In the genomic region with DNA sequence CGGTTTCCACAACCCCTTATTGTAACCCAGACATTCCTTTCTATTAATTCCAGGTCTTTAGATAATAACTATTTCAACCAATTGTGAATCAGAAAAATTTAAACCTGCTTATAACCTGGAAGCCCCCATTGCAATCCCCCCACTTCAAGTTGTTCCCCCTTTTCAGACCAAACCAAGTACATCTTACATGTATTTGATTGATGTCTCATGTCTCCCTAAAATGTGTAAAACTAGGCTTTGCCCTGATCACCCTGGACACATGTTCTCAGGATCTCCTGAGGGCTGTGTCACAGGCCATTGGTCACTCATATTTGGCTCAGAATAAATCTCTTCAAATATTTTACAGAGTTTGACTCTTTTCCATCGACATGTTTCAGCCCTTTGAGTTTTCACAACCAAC, we compare ENCODE assay signal across 10 cellular contexts. TPM values are rescaled to one million over a fixed set of nuclear protein-coding genes. Genes with fewer than 3 reads are reported as not detected.
DNase-seq lines count a peak whose midpoint lies in the region; ATAC-seq, FAIRE-seq and TF ChIP-seq lines count a peak whose summit lies in the region.
"Not testable (repeated sequence)": the region's sequence is repeated elsewhere in the genome, so short reads cannot be mapped to it uniquely, and the experiment has no call there.
"Had no signal": no experiment of that assay in that cellular context is flagged by ENCODE, and none has a peak within 500 bp of the region (broad histone marks: within the 10 kb centered on the region; RNA-seq: fewer than 3 reads in every experiment).

No MANE protein-coding gene starts in this region.

- not testable (repeated sequence) for TF ChIP-seq CTCF in Peyer's patch (IDR thresholded peaks at IDR 0.05); activated CD8-positive, alpha-beta T cell treated with anti-CD3 and anti-CD28 coated beads for 36 hours (IDR thresholded peaks at IDR 0.05); endothelial cell (IDR thresholded peaks at IDR 0.05; ENCODE audit: unreplicated experiment); nephron progenitor cell (IDR thresholded peaks at IDR 0.05); stomach (IDR thresholded peaks at IDR 0.05)

- peak; percentile 0; the same call in 1 of the 2 replicates for TF ChIP-seq POLR2A in GM12892 (IDR thresholded peaks at IDR 0.05; ENCODE audit: low read depth, low read length)
- TF ChIP-seq POLR2A in Peyer's patch (IDR thresholded peaks at IDR 0.05); stomach (IDR thresholded peaks at IDR 0.05): not testable (repeated sequence)

- DNase-seq in GM12892 (ENCODE audit: insufficient read length); Peyer's patch; activated CD8-positive, alpha-beta T cell treated with anti-CD3 and anti-CD28 coated beads for 36 hours; activated naive CD8-positive, alpha-beta T cell treated with anti-CD3 and anti-CD28 coated beads for 36 hours; endothelial cell (ENCODE audit: low spot score); nephron progenitor cell; stomach: not testable (repeated sequence)

- peaks cover 77 to 86% (median 79%) of the 10 kb centered on the region in 10 experiments for H3K4me1 ChIP-seq in BLaER1 treated with 17β-estradiol and CSF1 and Interleukin-3, amounts not matched to agents 10 nM and 100 nM
- H3K4me1 ChIP-seq in Peyer's patch = peaks cover 0 to 63% (median 10%) of the 10 kb centered on the region in 4 donors
- H3K4me1 ChIP-seq in stomach = peaks cover 0 to 47% (median 3%) of the 10 kb centered on the region in 4 donors

- not testable (repeated sequence) for FAIRE-seq in GM12892 (lab: Jason Lieb, UNC)

- H3K9me3 Mint-ChIP-seq in activated CD8-positive, alpha-beta T cell treated with anti-CD3 and anti-CD28 coated beads for 36 hours; endothelial cell (ENCODE audit: unreplicated experiment); nephron progenitor cell: not testable (repeated sequence)
- peaks cover 12% of the 10 kb centered on the region for H3K9me3 Mint-ChIP-seq in activated naive CD8-positive, alpha-beta T cell treated with anti-CD3 and anti-CD28 coated beads for 36 hours

- H3K4me1 Mint-ChIP-seq in activated CD8-positive, alpha-beta T cell treated with anti-CD3 and anti-CD28 coated beads for 36 hours (ENCODE audit: low read depth) = peaks cover 81% of the 10 kb centered on the region
- peaks cover 89% of the 10 kb centered on the region for H3K4me1 Mint-ChIP-seq in activated naive CD8-positive, alpha-beta T cell treated with anti-CD3 and anti-CD28 coated beads for 36 hours
- peaks cover 63% of the 10 kb centered on the region for H3K4me1 Mint-ChIP-seq in endothelial cell (ENCODE audit: unreplicated experiment)
- H3K4me1 Mint-ChIP-seq in nephron progenitor cell = peaks cover 31% of the 10 kb centered on the region

- ATAC-seq in activated CD8-positive, alpha-beta T cell treated with anti-CD3 and anti-CD28 coated beads for 36 hours = not testable (repeated sequence)

- peak overlapping the region; percentile 93 for H3K27ac Mint-ChIP-seq in activated CD8-positive, alpha-beta T cell treated with anti-CD3 and anti-CD28 coated beads for 36 hours
- peak overlapping the region; percentile 94 for H3K27ac Mint-ChIP-seq in activated naive CD8-positive, alpha-beta T cell treated with anti-CD3 and anti-CD28 coated beads for 36 hours
- H3K27ac Mint-ChIP-seq in endothelial cell (ENCODE audit: unreplicated experiment) = peak overlapping the region; percentile 83
- H3K27ac Mint-ChIP-seq in nephron progenitor cell = peak overlapping the region; percentile 21

- H3K4me3 Mint-ChIP-seq in activated CD8-positive, alpha-beta T cell treated with anti-CD3 and anti-CD28 coated beads for 36 hours = peak overlapping the region; percentile 77
- peak overlapping the region; percentile 82 for H3K4me3 Mint-ChIP-seq in activated naive CD8-positive, alpha-beta T cell treated with anti-CD3 and anti-CD28 coated beads for 36 hours
- H3K4me3 Mint-ChIP-seq in endothelial cell (ENCODE audit: unreplicated experiment) = not testable (repeated sequence)
- peak overlapping the region; percentile 39 for H3K4me3 Mint-ChIP-seq in nephron progenitor cell

- not testable (repeated sequence) for H4K20me1 ChIP-seq in BLaER1 treated with 17β-estradiol and CSF1 and Interleukin-3, amounts not matched to agents 10 nM and 100 nM

- peak overlapping the region in 2 of 10 experiments; percentile 9 to 49; a peak in 2 of 20 replicates for H3K4me3 ChIP-seq in BLaER1 treated with 17β-estradiol and CSF1 and Interleukin-3, amounts not matched to agents 10 nM and 100 nM
- not testable (repeated sequence) for H3K4me3 ChIP-seq in Peyer's patch, stomach

- not testable (repeated sequence) for TF ChIP-seq EP300 in stomach (IDR thresholded peaks at IDR 0.05)

- H3K27me3 ChIP-seq in BLaER1 treated with 17β-estradiol and CSF1 and Interleukin-3, amounts not matched to agents 10 nM and 100 nM; Peyer's patch; stomach: not testable (repeated sequence)

- H3K4me2 ChIP-seq in BLaER1 treated with 17β-estradiol and CSF1 and Interleukin-3, amounts not matched to agents 10 nM and 100 nM = peak overlapping the region; percentile 73 to 93 (median 82)

- POLR2A ChIA-PET in activated CD8-positive, alpha-beta T cell treated with anti-CD3 and anti-CD28 coated beads for 36 hours (lab: Charles Lee) = interaction anchor here (0.7 to 10.3 kb wide), 14 partner anchors 8 to 540 kb away, joined by 3 to 245 read pairs (median 6); partner anchors contain the start of genes CEPT1, DDX20, DENND2D and DRAM2

- not testable (repeated sequence) for H3K27me3 Mint-ChIP-seq in activated CD8-positive, alpha-beta T cell treated with anti-CD3 and anti-CD28 coated beads for 36 hours; activated naive CD8-positive, alpha-beta T cell treated with anti-CD3 and anti-CD28 coated beads for 36 hours; endothelial cell (ENCODE audit: unreplicated experiment); nephron progenitor cell (ENCODE audit: low read depth, poor library complexity)

- not testable (repeated sequence) for H3K36me3 ChIP-seq in BLaER1 treated with 17β-estradiol and CSF1 and Interleukin-3, amounts not matched to agents 10 nM and 100 nM; Peyer's patch; stomach

- CTCF ChIA-PET in activated CD8-positive, alpha-beta T cell treated with anti-CD3 and anti-CD28 coated beads for 36 hours (lab: Charles Lee) = interaction anchor here (0.6 to 8.7 kb wide), 8 partner anchors 8 to 340 kb away, joined by 3 to 150 read pairs (median 3); partner anchors contain the start of gene DENND2D

- peak overlapping the region; percentile 1 to 76 (median 69); a peak in 19 of 22 replicates for H3K9ac ChIP-seq in BLaER1 treated with 17β-estradiol and CSF1 and Interleukin-3, amounts not matched to agents 10 nM and 100 nM

- not testable (repeated sequence) for H3K36me3 Mint-ChIP-seq in activated CD8-positive, alpha-beta T cell treated with anti-CD3 and anti-CD28 coated beads for 36 hours (ENCODE audit: low read depth); endothelial cell (ENCODE audit: low read depth, unreplicated experiment); nephron progenitor cell (ENCODE audit: low read depth)
- H3K36me3 Mint-ChIP-seq in activated naive CD8-positive, alpha-beta T cell treated with anti-CD3 and anti-CD28 coated beads for 36 hours = peaks cover 40% of the 10 kb centered on the region

- peaks cover 0 to 14% (median 0%) of the 10 kb centered on the region in 11 experiments; a peak in 4 of 22 replicates for H3K9me3 ChIP-seq in BLaER1 treated with 17β-estradiol and CSF1 and Interleukin-3, amounts not matched to agents 10 nM and 100 nM (replicated peaks in 1 of 11)
- H3K9me3 ChIP-seq in Peyer's patch, stomach: not testable (repeated sequence)

- intact Hi-C loops in activated CD8-positive, alpha-beta T cell treated with anti-CD3 and anti-CD28 coated beads for 36 hours (cut with micrococcal nuclease) = loop anchor here (2.0 to 10.0 kb wide), 7 partner anchors 16 to 583 kb away; partner anchors contain the start of genes ATP5PB, KCNA3 and WDR77
- intact Hi-C loops in stomach (cut with DNase I; ENCODE audit: low total_unique reads) = not testable (repeated sequence)

- peak overlapping the region; percentile 67 to 87 (median 82) for H3K27ac ChIP-seq in BLaER1 treated with 17β-estradiol and CSF1 and Interleukin-3, amounts not matched to agents 10 nM and 100 nM
- H3K27ac ChIP-seq in Peyer's patch (peak overlapping the region; percentile 69 to 81 (median 72)), stomach (peak overlapping the region in 3 of 5 donors; percentile 13 to 40 (median 34))

- 77 to 93% (median 91%) methylated on average over 2 of the region's 2 CpGs for WGBS in stomach, 5 donors

RNA-seq across cellular contexts. Expression of gene CHI3L2, which starts 12.2 kb away (rescaled TPM):
- 2.4 TPM for polyA plus RNA-seq in GM12892 (2012; ENCODE audit: missing spikeins)
- 10 to 100 TPM in 1 of 4 donors, 1 to 10 TPM in 1, under 1 TPM in 1, not detected in 1; 0.67 to 14.0 (median 3.3) TPM for total RNA-seq in Peyer's patch
- 10 to 100 TPM in 1 of 2 experiments, 1 to 10 TPM in 1; 9.2 to 10.4 TPM for total RNA-seq in activated CD8-positive, alpha-beta T cell treated with anti-CD3 and anti-CD28 coated beads for 36 hours
- total RNA-seq in activated naive CD8-positive, alpha-beta T cell treated with anti-CD3 and anti-CD28 coated beads for 36 hours = 1 to 10 TPM; 5.1 to 9.2 TPM
- 1.3 TPM for total RNA-seq in endothelial cell (ENCODE audit: unreplicated experiment)
- 10 to 100 TPM in 1 of 5 donors, 1 to 10 TPM in 1, not detected in 3; 2.8 to 28.1 TPM for total RNA-seq in stomach
- polyA plus RNA-seq in stomach = 1 to 10 TPM; 1.4 to 5.7 (median 2.3) TPM
- total RNA-seq: endothelial cell of umbilical vein had no signal
- polyA plus RNA-seq: endothelial cell of umbilical vein had no signal

RNA-seq across cellular contexts. Expression of gene DENND2D, which starts 14.8 kb away (rescaled TPM):
- polyA plus RNA-seq in GM12892 (2012; ENCODE audit: missing spikeins) = 46.1 TPM
- 100 to 1,000 TPM in 1 of 4 donors, 10 to 100 TPM in 3; 71.3 to 220 (median 86.5) TPM for total RNA-seq in Peyer's patch
- total RNA-seq in activated CD8-positive, alpha-beta T cell treated with anti-CD3 and anti-CD28 coated beads for 36 hours = 100 to 1,000 TPM; 201 to 208 TPM
- total RNA-seq in activated naive CD8-positive, alpha-beta T cell treated with anti-CD3 and anti-CD28 coated beads for 36 hours = 100 to 1,000 TPM; 201 to 203 TPM
- 3.6 TPM for total RNA-seq in endothelial cell (ENCODE audit: unreplicated experiment)
- 100 to 1,000 TPM in 1 of 5 donors, 10 to 100 TPM in 4; 24.6 to 121 (median 36.0) TPM for total RNA-seq in stomach
- 10 to 100 TPM; 35.4 to 48.5 (median 42.9) TPM for polyA plus RNA-seq in stomach
- total RNA-seq: HT1080 had no signal

Comparison
In these comparisons a context has a peak if more than half of its experiments do, and no peak if none do; other contexts are left out.
1. H3K27ac Mint-ChIP-seq: peak in every context shown above with its lines; median percentile 94 in activated naive CD8-positive, alpha-beta T cell treated with anti-CD3 and anti-CD28 coated beads for 36 hours; 93 in activated CD8-positive, alpha-beta T cell treated with anti-CD3 and anti-CD28 coated beads for 36 hours; 83 in endothelial cell; 21 in nephron progenitor cell.